In genomic region chr7:45389073-45389872, GRCh38 we compare ENCODE assay signal across 25 cellular contexts.
DNase-seq lines count a peak whose midpoint lies in the region; ATAC-seq and TF ChIP-seq lines count a peak whose summit lies in the region.
"Had no signal": no experiment of that assay in that cellular context is flagged by ENCODE, and none has a peak within 500 bp of the region (broad histone marks: within the 10 kb centered on the region; RNA-seq: fewer than 3 reads in every experiment).

No MANE protein-coding gene starts in this region.

- ATAC-seq in Right ventricle myocardium superior (ENCODE audit: poor library complexity) (peak; percentile 81), right cardiac atrium (no peak)

- H3K4me3 ChIP-seq in right cardiac atrium (ENCODE audit: low read length) = no peak overlapping the region
- H3K4me3 ChIP-seq in fibroblast of villous mesenchyme (ENCODE audit: low read depth, low read length) = no peak overlapping the region
- H3K4me3 ChIP-seq in trophoblast cell (ENCODE audit: low read depth, low read length) = peak overlapping the region; percentile 51
- H3K4me3 ChIP-seq: PC-9 had no signal

- H2BK5ac ChIP-seq in trophoblast cell (ENCODE audit: low read depth, low read length, poor library complexity) = no peak overlapping the region

- H4K12ac ChIP-seq in trophoblast cell (ENCODE audit: low read depth, low read length) = no peak overlapping the region

- H3K4me2 ChIP-seq in trophoblast cell (ENCODE audit: low read length) = no peak overlapping the region
- H3K4me2 ChIP-seq: PC-9 had no signal

- H3K23ac ChIP-seq in trophoblast cell (ENCODE audit: low read length) = no peak overlapping the region

- H3K9ac ChIP-seq in trophoblast cell (ENCODE audit: low read length) = no peak overlapping the region

- H3K79me1 ChIP-seq in trophoblast cell (ENCODE audit: low read length) = no peaks in the 10 kb centered on the region

- no peak overlapping the region for H3K4ac ChIP-seq in trophoblast cell (ENCODE audit: low read depth, low read length)

- H2BK120ac ChIP-seq in trophoblast cell (ENCODE audit: insufficient read depth, low read length, poor library complexity) = no peak overlapping the region

- intact Hi-C loops in Right ventricle myocardium superior (cut with DNase I) (no loop called here), right cardiac atrium (cut with DNase I) (no loop called here)

- no peak overlapping the region for H3K14ac ChIP-seq in trophoblast cell (ENCODE audit: low read length)

- 62% methylated on average over 7 of the region's 7 CpGs for WGBS in right cardiac atrium
- no CpG with 5 or more reads among the region's 7 CpGs for WGBS in trophoblast cell (ENCODE audit: extremely low coverage, insufficient coverage, insufficient read length)

- no peak overlapping the region for H3K18ac ChIP-seq in trophoblast cell (ENCODE audit: low read length)

- TF ChIP-seq CTCF in fibroblast of villous mesenchyme (IDR thresholded peaks at IDR 0.05; ENCODE audit: insufficient read depth, low read depth, low read length) = no peak

- H2BK12ac ChIP-seq in trophoblast cell (ENCODE audit: low read length) = no peak overlapping the region

- H3K27ac ChIP-seq in right cardiac atrium (ENCODE audit: low read length) = no peak overlapping the region
- H3K27ac ChIP-seq in trophoblast cell (ENCODE audit: low read depth, low read length) = no peak overlapping the region
- H3K27ac ChIP-seq: PC-9 had no signal

- H2AK5ac ChIP-seq in trophoblast cell (ENCODE audit: low read length) = no peak overlapping the region

- H4K8ac ChIP-seq in trophoblast cell (ENCODE audit: low read depth, low read length) = no peak overlapping the region

- H3K36me3 ChIP-seq in trophoblast cell (ENCODE audit: control insufficient read depth in 1 of 2, insufficient read depth in 2 of 2, low read length in 2 of 2) = no peaks in the 10 kb centered on the region

- no peaks in the 10 kb centered on the region for H3K27me3 ChIP-seq in right cardiac atrium (ENCODE audit: control insufficient read depth, insufficient read depth)
- H3K27me3 ChIP-seq in trophoblast cell (ENCODE audit: insufficient read depth, low read length) = peaks cover 2% of the 10 kb centered on the region

- H2AFZ ChIP-seq in trophoblast cell (ENCODE audit: insufficient read depth, low read length, poor library complexity) = no peak overlapping the region
- H2AFZ ChIP-seq: PC-9 had no signal

- no peaks in the 10 kb centered on the region for H3K4me1 ChIP-seq in right cardiac atrium (ENCODE audit: control insufficient read depth, insufficient read depth, low read length)
- no peaks in the 10 kb centered on the region for H3K4me1 ChIP-seq in trophoblast cell (ENCODE audit: control insufficient read depth in 1 of 2, insufficient read depth in 2 of 2, low read length in 2 of 2)

- H3K9me3 ChIP-seq in right cardiac atrium (ENCODE audit: control insufficient read depth, low read length) = no peaks in the 10 kb centered on the region
- peaks cover 10% of the 10 kb centered on the region for H3K9me3 ChIP-seq in trophoblast cell (ENCODE audit: insufficient read depth, low read depth, low read length)

- DNase-seq in Right ventricle myocardium superior = no peak
- no peak for DNase-seq in right cardiac atrium
- DNase-seq in LHCN-M2 (ENCODE audit: low read depth) = peak; percentile 1
- DNase-seq in fibroblast of villous mesenchyme (ENCODE audit: low read depth) = peak; percentile 23
- no peak for DNase-seq in trophoblast cell
- no peak for DNase-seq in DMS 273 treated with DMSO at 0.1 percent for 48 hours (lab: John Stamatoyannopoulos, UW)
- DNase-seq in HUDEP-2 (lab: John Stamatoyannopoulos, UW; ENCODE audit: unreplicated experiment in 76 of 76) = no peak
- DNase-seq in GDM1 (lab: John Stamatoyannopoulos, UW) = no peak
- DNase-seq: C1 segment of cervical spinal cord; CD4-positive, alpha-beta memory T cell; COR-L47; DMS79 treated with DMSO at 0.1 percent for 48 hours; IMR-90; KG1; NCI-H1048; NCI-H187; NCI-H2081 treated with DMSO at 0.1 percent for 48 hours; NCI-H2171; NCI-H226; NCI-H510A treated with DMSO at 0.1 percent for 48 hours; NCI-H748 treated with DMSO at 0.1 percent for 48 hours; PC-9; RPMI8226; SHP77 treated with DMSO at 0.1 percent for 48 hours; T-helper 1 cell had no signal

- no peak overlapping the region for H4K91ac ChIP-seq in trophoblast cell (ENCODE audit: low read depth, low read length)

- no peaks in the 10 kb centered on the region for H3K79me2 ChIP-seq in trophoblast cell (ENCODE audit: control insufficient read depth, insufficient read depth, low read length, poor library complexity)

Comparison
In these comparisons a context has a peak if more than half of its experiments do, and no peak if none do; other contexts are left out.
1. DNase-seq: peak in LHCN-M2 (single experiment) and fibroblast of villous mesenchyme (single experiment); none in Right ventricle myocardium superior (single experiment), right cardiac atrium (0 of 3), trophoblast cell (0 of 2), DMS 273 treated with DMSO at 0.1 percent for 48 hours (single experiment), HUDEP-2 (0 of 76) and GDM1 (single experiment).